In the genomic region with DNA sequence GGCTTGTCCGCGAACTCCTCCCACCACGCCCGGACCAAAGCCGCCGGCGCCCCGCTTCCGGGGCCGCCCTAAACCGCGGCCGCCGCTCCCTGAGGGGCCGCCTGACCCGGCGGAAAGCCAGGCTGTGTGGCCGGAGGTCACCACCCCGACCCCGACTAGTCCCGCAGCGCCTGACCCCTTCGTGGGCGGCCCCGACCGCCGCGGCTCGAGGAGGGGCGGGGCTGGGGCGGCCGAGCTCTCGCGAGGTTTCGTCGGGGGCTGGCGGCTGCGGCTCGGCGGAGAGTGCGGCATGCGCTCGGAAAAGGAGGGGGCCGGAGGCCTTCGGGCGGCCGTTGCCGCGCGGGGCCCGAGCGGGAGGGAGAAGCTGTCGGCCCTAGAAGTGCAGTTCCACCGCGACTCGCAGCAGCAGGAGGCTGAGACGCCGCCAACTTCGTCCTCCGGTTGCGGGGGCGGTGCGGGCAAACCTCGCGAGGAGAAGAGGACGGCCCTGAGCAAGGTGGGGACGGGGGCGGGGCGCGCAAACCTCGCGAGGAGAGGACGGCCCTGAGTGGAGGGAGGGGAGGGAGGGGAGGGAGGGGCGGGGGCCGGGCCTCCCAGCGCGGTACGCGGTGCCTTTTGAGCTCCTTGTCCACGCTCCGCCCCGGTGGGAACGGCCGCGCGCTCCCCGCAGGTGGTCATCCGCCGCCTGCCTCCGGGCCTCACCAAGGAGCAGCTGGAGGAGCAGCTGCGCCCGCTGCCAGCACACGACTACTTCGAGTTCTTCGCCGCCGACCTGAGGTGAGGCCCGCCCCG, we compare ENCODE assay signal across 1 cellular context.
TF ChIP-seq lines count a peak whose summit lies in the region.

A gene with protein sequence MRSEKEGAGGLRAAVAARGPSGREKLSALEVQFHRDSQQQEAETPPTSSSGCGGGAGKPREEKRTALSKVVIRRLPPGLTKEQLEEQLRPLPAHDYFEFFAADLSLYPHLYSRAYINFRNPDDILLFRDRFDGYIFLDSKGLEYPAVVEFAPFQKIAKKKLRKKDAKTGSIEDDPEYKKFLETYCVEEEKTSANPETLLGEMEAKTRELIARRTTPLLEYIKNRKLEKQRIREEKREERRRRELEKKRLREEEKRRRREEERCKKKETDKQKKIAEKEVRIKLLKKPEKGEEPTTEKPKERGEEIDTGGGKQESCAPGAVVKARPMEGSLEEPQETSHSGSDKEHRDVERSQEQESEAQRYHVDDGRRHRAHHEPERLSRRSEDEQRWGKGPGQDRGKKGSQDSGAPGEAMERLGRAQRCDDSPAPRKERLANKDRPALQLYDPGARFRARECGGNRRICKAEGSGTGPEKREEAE (plus strand): TSS at position 251 of the 792 bp plus-strand sequence. CDS start 39 bp downstream, at position 290.

TF ChIP-seq in K562, 482 proteins besides CTCF, POLR2A, EP300 and RAD21 (continued from another document and continues in another):
- TF ChIP-seq, protein P1, sequence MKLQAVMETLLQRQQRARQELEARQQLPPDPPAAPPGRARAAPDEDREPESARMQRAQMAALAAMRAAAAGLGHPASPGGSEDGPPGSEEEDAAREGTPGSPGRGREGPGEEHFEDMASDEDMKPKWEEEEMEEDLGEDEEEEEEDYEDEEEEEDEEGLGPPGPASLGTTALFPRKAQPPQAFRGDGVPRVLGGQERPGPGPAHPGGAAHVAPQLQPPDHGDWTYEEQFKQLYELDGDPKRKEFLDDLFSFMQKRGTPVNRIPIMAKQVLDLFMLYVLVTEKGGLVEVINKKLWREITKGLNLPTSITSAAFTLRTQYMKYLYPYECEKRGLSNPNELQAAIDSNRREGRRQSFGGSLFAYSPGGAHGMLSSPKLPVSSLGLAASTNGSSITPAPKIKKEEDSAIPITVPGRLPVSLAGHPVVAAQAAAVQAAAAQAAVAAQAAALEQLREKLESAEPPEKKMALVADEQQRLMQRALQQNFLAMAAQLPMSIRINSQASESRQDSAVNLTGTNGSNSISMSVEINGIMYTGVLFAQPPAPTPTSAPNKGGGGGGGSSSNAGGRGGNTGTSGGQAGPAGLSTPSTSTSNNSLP (IDR thresholded peaks at IDR 0.05; ENCODE audit: borderline replicate concordance, low read depth, low read length), result no peak
- TF ChIP-seq, protein P2, sequence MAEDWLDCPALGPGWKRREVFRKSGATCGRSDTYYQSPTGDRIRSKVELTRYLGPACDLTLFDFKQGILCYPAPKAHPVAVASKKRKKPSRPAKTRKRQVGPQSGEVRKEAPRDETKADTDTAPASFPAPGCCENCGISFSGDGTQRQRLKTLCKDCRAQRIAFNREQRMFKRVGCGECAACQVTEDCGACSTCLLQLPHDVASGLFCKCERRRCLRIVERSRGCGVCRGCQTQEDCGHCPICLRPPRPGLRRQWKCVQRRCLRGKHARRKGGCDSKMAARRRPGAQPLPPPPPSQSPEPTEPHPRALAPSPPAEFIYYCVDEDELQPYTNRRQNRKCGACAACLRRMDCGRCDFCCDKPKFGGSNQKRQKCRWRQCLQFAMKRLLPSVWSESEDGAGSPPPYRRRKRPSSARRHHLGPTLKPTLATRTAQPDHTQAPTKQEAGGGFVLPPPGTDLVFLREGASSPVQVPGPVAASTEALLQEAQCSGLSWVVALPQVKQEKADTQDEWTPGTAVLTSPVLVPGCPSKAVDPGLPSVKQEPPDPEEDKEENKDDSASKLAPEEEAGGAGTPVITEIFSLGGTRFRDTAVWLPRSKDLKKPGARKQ (CRISPR knock-in tag; IDR thresholded peaks at IDR 0.05), result no peak
- no peak for TF ChIP-seq SPI1 (IDR thresholded peaks at IDR 0.05; ENCODE audit: borderline replicate concordance, low read depth, low read length)
- TF ChIP-seq ZNF324 (CRISPR knock-in tag; IDR thresholded peaks at IDR 0.05), result no peak
- no peak for TF ChIP-seq PPARD (CRISPR knock-in tag; IDR thresholded peaks at IDR 0.05)
- TF ChIP-seq TOE1 (IDR thresholded peaks at IDR 0.05; ENCODE audit: borderline replicate concordance), result 0 out of 2 replicates have a peak, but pooled peaks have one; percentile 22
- TF ChIP-seq TOE1 (CRISPR knock-in tag; IDR thresholded peaks at IDR 0.05; ENCODE audit: borderline replicate concordance, low read depth), result no peak
- TF ChIP-seq ZNF24 (IDR thresholded peaks at IDR 0.05), result no peak
- TF ChIP-seq TSC22D4 (tag; IDR thresholded peaks at IDR 0.05), result no peak
- no peak for TF ChIP-seq NFYB (IDR thresholded peaks at IDR 0.05; ENCODE audit: extremely low read depth, insufficient read length)
- no peak for TF ChIP-seq SMARCB1 (IDR thresholded peaks at IDR 0.05; ENCODE audit: insufficient read length, low read depth)
- TF ChIP-seq FIP1L1 (IDR thresholded peaks at IDR 0.05; ENCODE audit: low read depth, low read length, poor library complexity, severe bottlenecking), result peak; percentile 82
- TF ChIP-seq IRF2 (CRISPR knock-in tag; IDR thresholded peaks at IDR 0.05), result no peak
- TF ChIP-seq CSDE1 (IDR thresholded peaks at IDR 0.05), result no peak
- peak; percentile 78; the same call in 1 of the 2 replicates for TF ChIP-seq EP400 (IDR thresholded peaks at IDR 0.05)
- no peak for TF ChIP-seq NFATC3 (IDR thresholded peaks at IDR 0.05)
- no peak for TF ChIP-seq ZBTB8A (IDR thresholded peaks at IDR 0.05; ENCODE audit: partially characterized antibody)
- TF ChIP-seq, protein P3, sequence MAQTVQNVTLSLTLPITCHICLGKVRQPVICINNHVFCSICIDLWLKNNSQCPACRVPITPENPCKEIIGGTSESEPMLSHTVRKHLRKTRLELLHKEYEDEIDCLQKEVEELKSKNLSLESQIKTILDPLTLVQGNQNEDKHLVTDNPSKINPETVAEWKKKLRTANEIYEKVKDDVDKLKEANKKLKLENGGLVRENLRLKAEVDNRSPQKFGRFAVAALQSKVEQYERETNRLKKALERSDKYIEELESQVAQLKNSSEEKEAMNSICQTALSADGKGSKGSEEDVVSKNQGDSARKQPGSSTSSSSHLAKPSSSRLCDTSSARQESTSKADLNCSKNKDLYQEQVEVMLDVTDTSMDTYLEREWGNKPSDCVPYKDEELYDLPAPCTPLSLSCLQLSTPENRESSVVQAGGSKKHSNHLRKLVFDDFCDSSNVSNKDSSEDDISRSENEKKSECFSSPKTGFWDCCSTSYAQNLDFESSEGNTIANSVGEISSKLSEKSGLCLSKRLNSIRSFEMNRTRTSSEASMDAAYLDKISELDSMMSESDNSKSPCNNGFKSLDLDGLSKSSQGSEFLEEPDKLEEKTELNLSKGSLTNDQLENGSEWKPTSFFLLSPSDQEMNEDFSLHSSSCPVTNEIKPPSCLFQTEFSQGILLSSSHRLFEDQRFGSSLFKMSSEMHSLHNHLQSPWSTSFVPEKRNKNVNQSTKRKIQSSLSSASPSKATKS (CRISPR knock-in tag; IDR thresholded peaks at IDR 0.05), result no peak
- TF ChIP-seq, protein P4, sequence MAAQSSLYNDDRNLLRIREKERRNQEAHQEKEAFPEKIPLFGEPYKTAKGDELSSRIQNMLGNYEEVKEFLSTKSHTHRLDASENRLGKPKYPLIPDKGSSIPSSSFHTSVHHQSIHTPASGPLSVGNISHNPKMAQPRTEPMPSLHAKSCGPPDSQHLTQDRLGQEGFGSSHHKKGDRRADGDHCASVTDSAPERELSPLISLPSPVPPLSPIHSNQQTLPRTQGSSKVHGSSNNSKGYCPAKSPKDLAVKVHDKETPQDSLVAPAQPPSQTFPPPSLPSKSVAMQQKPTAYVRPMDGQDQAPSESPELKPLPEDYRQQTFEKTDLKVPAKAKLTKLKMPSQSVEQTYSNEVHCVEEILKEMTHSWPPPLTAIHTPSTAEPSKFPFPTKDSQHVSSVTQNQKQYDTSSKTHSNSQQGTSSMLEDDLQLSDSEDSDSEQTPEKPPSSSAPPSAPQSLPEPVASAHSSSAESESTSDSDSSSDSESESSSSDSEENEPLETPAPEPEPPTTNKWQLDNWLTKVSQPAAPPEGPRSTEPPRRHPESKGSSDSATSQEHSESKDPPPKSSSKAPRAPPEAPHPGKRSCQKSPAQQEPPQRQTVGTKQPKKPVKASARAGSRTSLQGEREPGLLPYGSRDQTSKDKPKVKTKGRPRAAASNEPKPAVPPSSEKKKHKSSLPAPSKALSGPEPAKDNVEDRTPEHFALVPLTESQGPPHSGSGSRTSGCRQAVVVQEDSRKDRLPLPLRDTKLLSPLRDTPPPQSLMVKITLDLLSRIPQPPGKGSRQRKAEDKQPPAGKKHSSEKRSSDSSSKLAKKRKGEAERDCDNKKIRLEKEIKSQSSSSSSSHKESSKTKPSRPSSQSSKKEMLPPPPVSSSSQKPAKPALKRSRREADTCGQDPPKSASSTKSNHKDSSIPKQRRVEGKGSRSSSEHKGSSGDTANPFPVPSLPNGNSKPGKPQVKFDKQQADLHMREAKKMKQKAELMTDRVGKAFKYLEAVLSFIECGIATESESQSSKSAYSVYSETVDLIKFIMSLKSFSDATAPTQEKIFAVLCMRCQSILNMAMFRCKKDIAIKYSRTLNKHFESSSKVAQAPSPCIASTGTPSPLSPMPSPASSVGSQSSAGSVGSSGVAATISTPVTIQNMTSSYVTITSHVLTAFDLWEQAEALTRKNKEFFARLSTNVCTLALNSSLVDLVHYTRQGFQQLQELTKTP (IDR thresholded peaks at IDR 0.05; ENCODE audit: low read depth in 1 of 2, partially characterized antibody in 2 of 2), result no peak
- TF ChIP-seq SOX6 (IDR thresholded peaks at IDR 0.05), result no peak
- TF ChIP-seq, protein P5, sequence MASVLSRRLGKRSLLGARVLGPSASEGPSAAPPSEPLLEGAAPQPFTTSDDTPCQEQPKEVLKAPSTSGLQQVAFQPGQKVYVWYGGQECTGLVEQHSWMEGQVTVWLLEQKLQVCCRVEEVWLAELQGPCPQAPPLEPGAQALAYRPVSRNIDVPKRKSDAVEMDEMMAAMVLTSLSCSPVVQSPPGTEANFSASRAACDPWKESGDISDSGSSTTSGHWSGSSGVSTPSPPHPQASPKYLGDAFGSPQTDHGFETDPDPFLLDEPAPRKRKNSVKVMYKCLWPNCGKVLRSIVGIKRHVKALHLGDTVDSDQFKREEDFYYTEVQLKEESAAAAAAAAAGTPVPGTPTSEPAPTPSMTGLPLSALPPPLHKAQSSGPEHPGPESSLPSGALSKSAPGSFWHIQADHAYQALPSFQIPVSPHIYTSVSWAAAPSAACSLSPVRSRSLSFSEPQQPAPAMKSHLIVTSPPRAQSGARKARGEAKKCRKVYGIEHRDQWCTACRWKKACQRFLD (CRISPR knock-in tag; IDR thresholded peaks at IDR 0.05), result no peak
- peak; percentile 70 for TF ChIP-seq ATF7 (IDR thresholded peaks at IDR 0.05)
- TF ChIP-seq DMBX1 (CRISPR knock-in tag; IDR thresholded peaks at IDR 0.05; ENCODE audit: borderline replicate concordance), result 0 out of 2 replicates have a peak, but pooled peaks have one; percentile 19
- no peak for TF ChIP-seq ZNF263 (CRISPR knock-in tag; IDR thresholded peaks at IDR 0.05; ENCODE audit: borderline replicate concordance)
- peak; percentile 86 for TF ChIP-seq KLF1 (tag; IDR thresholded peaks at IDR 0.05)
- no peak for TF ChIP-seq SMC3 (conservative IDR thresholded peaks at IDR 0.05; ENCODE audit: insufficient read depth, low read depth, low read length)
- TF ChIP-seq ILF3 (IDR thresholded peaks at IDR 0.05; ENCODE audit: borderline replicate concordance), result no peak
- TF ChIP-seq RBM25 (IDR thresholded peaks at IDR 0.05; ENCODE audit: low read depth, low read length, severe bottlenecking), result peak; percentile 98
- TF ChIP-seq RNF2 (IDR thresholded peaks at IDR 0.05), result peak; percentile 86; the same call in 1 of the 2 replicates
- TF ChIP-seq ZNF184 (CRISPR knock-in tag; IDR thresholded peaks at IDR 0.05), result no peak
- TF ChIP-seq, protein P6, sequence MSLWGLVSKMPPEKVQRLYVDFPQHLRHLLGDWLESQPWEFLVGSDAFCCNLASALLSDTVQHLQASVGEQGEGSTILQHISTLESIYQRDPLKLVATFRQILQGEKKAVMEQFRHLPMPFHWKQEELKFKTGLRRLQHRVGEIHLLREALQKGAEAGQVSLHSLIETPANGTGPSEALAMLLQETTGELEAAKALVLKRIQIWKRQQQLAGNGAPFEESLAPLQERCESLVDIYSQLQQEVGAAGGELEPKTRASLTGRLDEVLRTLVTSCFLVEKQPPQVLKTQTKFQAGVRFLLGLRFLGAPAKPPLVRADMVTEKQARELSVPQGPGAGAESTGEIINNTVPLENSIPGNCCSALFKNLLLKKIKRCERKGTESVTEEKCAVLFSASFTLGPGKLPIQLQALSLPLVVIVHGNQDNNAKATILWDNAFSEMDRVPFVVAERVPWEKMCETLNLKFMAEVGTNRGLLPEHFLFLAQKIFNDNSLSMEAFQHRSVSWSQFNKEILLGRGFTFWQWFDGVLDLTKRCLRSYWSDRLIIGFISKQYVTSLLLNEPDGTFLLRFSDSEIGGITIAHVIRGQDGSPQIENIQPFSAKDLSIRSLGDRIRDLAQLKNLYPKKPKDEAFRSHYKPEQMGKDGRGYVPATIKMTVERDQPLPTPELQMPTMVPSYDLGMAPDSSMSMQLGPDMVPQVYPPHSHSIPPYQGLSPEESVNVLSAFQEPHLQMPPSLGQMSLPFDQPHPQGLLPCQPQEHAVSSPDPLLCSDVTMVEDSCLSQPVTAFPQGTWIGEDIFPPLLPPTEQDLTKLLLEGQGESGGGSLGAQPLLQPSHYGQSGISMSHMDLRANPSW (CRISPR knock-in tag; IDR thresholded peaks at IDR 0.05), result peak; percentile 36; the same call in 1 of the 2 replicates
- no peak for TF ChIP-seq ZNF830 (CRISPR knock-in tag; IDR thresholded peaks at IDR 0.05)
- peak; percentile 52 for TF ChIP-seq ZFP36 (IDR thresholded peaks at IDR 0.05; ENCODE audit: low read depth, low read length, partially characterized antibody)
- TF ChIP-seq, protein P7, sequence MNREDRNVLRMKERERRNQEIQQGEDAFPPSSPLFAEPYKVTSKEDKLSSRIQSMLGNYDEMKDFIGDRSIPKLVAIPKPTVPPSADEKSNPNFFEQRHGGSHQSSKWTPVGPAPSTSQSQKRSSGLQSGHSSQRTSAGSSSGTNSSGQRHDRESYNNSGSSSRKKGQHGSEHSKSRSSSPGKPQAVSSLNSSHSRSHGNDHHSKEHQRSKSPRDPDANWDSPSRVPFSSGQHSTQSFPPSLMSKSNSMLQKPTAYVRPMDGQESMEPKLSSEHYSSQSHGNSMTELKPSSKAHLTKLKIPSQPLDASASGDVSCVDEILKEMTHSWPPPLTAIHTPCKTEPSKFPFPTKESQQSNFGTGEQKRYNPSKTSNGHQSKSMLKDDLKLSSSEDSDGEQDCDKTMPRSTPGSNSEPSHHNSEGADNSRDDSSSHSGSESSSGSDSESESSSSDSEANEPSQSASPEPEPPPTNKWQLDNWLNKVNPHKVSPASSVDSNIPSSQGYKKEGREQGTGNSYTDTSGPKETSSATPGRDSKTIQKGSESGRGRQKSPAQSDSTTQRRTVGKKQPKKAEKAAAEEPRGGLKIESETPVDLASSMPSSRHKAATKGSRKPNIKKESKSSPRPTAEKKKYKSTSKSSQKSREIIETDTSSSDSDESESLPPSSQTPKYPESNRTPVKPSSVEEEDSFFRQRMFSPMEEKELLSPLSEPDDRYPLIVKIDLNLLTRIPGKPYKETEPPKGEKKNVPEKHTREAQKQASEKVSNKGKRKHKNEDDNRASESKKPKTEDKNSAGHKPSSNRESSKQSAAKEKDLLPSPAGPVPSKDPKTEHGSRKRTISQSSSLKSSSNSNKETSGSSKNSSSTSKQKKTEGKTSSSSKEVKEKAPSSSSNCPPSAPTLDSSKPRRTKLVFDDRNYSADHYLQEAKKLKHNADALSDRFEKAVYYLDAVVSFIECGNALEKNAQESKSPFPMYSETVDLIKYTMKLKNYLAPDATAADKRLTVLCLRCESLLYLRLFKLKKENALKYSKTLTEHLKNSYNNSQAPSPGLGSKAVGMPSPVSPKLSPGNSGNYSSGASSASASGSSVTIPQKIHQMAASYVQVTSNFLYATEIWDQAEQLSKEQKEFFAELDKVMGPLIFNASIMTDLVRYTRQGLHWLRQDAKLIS (CRISPR knock-in tag; IDR thresholded peaks at IDR 0.05), result 0 out of 2 replicates have a peak, but pooled peaks have one; percentile 17
- TF ChIP-seq ARID2 (IDR thresholded peaks at IDR 0.05), result no peak
- TF ChIP-seq TAF15 (IDR thresholded peaks at IDR 0.05; ENCODE audit: low read depth, low read length), result no peak
